In genomic region chr16:14013571-14014283, GRCh38 we compare ENCODE assay signal across 9 cellular contexts. TPM values are rescaled to one million over a fixed set of nuclear protein-coding genes. Genes with fewer than 3 reads are reported as not detected.
A peak's percentile ranks its signal among the peaks of the same experiment; 100 is the strongest.
DNase-seq lines count a peak whose midpoint lies in the region; TF ChIP-seq lines count a peak whose summit lies in the region.
"Had no signal": no experiment of that assay in that cellular context is flagged by ENCODE, and none has a peak within 500 bp of the region (broad histone marks: within the 10 kb centered on the region; RNA-seq: fewer than 3 reads in every experiment).

No MANE protein-coding gene starts in this region.

- H3K9me3 ChIP-seq in right atrium auricular region (no peaks in the 10 kb centered on the region), thyroid gland (no peaks in the 10 kb centered on the region)

- DNase-seq in M059J (ENCODE audit: low read depth), result peak; percentile 84
- no peak for DNase-seq in right atrium auricular region (ENCODE audit: low spot score)
- DNase-seq in thyroid gland, result peak; percentile 65 to 66
- DNase-seq in T-helper 9 cell, result no peak
- no peak for DNase-seq in stimulated activated naive CD4-positive, alpha-beta T cell treated with Interleukin-2 at 50 U/mL for 16 hours (lab: John Stamatoyannopoulos, UW)
- DNase-seq in GM19238 (ENCODE audit: insufficient read length, low spot score), result no peak
- DNase-seq in NOMO-1 treated with DMSO at 0.1 percent for 48 hours (lab: John Stamatoyannopoulos, UW; ENCODE audit: unreplicated experiment), result no peak

- H3K36me3 ChIP-seq in right atrium auricular region (no peaks in the 10 kb centered on the region), thyroid gland (no peaks in the 10 kb centered on the region)

- peaks cover 0 to 53% of the 10 kb centered on the region in 2 donors for H3K4me1 ChIP-seq in right atrium auricular region
- peaks cover 47 to 53% of the 10 kb centered on the region in 2 donors for H3K4me1 ChIP-seq in thyroid gland

- peak in 1 of 2 donors; percentile 44 for TF ChIP-seq POLR2A in thyroid gland (IDR thresholded peaks at IDR 0.05)

- intact Hi-C loops in thyroid gland (cut with DNase I), result no loop called here

- WGBS in thyroid gland, 2 donors, result 19 to 24% methylated on average over 13 of the region's 13 CpGs

- no peak for TF ChIP-seq CTCF in VCaP (conservative IDR thresholded peaks at IDR 0.05)
- TF ChIP-seq CTCF in right atrium auricular region (IDR thresholded peaks at IDR 0.05), result no peak
- TF ChIP-seq CTCF in thyroid gland (IDR thresholded peaks at IDR 0.05), result no peak

- peak overlapping the region; percentile 15; the same call in 1 of the 2 replicates for H3K27ac ChIP-seq in VCaP
- peak overlapping the region; percentile 57 to 81 for H3K27ac ChIP-seq in right atrium auricular region
- H3K27ac ChIP-seq in thyroid gland, result peak overlapping the region; percentile 34 to 92 (median 70)
- H3K27ac ChIP-seq: HL-60 had no signal

- H3K27me3 ChIP-seq in right atrium auricular region, result no peaks in the 10 kb centered on the region
- no peaks in the 10 kb centered on the region for H3K27me3 ChIP-seq in thyroid gland

- H3K4me3 ChIP-seq in right atrium auricular region, result no peak overlapping the region
- no peak overlapping the region for H3K4me3 ChIP-seq in thyroid gland (replicated peaks in 1 of 3)

RNA-seq across cellular contexts. Expression of gene MRTFB, which starts 57.4 kb away (rescaled TPM):
- 10.4 and 15.0 TPM in 2 replicates for total RNA-seq in M059J (2014; rRNA removed; shearing (Covaris generic))
- total RNA-seq in right atrium auricular region (10 to 100 TPM; 38.6 to 46.5 TPM), thyroid gland (100 to 1,000 TPM in 1 of 4 donors, 10 to 100 TPM in 3; 51.2 to 131 (median 74.0) TPM)

Comparison
In these comparisons a context has a peak if more than half of its experiments do, and no peak if none do; other contexts are left out.
1. DNase-seq: peak in M059J (single experiment) and thyroid gland (2 of 2); none in right atrium auricular region (single experiment), T-helper 9 cell (single experiment), stimulated activated naive CD4-positive, alpha-beta T cell treated with Interleukin-2 at 50 U/mL for 16 hours (single experiment), GM19238 (single experiment) and NOMO-1 treated with DMSO at 0.1 percent for 48 hours (single experiment).
2. H3K27ac ChIP-seq: peak in every context shown above with its lines; median percentile 70 in thyroid gland; 69 in right atrium auricular region; 15 in VCaP.